ENCODE assay signal across 1 cellular context in the genomic region with DNA sequence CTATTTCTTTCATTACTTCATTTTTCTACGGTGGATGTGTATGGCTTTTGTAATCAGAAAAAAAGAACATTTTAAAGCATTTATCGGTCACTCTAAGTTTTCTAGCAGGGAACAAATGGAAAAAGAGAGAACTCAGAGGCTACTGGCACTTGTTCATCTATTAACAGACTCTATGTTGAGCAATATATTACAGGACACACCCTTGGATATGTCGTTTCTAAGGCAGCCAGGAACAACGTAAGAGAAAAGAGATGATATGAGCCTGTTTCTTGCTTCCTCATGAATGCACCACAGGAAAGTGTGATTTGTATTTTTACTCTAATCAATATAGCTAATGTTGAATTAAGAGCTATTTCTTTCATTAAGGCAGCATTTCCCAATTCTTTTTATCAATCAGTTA.
TF ChIP-seq lines count a peak whose summit lies in the region.

No MANE protein-coding gene starts in this region.

TF ChIP-seq in SK-N-SH treated with all-trans-retinoic acid at 6 μM for 48 hours, 23 proteins besides CTCF, POLR2A, EP300 and RAD21 (continued from another document):
- TF ChIP-seq, protein P1, sequence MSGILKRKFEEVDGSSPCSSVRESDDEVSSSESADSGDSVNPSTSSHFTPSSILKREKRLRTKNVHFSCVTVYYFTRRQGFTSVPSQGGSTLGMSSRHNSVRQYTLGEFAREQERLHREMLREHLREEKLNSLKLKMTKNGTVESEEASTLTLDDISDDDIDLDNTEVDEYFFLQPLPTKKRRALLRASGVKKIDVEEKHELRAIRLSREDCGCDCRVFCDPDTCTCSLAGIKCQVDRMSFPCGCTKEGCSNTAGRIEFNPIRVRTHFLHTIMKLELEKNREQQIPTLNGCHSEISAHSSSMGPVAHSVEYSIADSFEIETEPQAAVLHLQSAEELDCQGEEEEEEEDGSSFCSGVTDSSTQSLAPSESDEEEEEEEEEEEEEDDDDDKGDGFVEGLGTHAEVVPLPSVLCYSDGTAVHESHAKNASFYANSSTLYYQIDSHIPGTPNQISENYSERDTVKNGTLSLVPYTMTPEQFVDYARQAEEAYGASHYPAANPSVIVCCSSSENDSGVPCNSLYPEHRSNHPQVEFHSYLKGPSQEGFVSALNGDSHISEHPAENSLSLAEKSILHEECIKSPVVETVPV (CRISPR knock-in tag; IDR thresholded peaks at IDR 0.05): no peak
- TF ChIP-seq, protein P2, sequence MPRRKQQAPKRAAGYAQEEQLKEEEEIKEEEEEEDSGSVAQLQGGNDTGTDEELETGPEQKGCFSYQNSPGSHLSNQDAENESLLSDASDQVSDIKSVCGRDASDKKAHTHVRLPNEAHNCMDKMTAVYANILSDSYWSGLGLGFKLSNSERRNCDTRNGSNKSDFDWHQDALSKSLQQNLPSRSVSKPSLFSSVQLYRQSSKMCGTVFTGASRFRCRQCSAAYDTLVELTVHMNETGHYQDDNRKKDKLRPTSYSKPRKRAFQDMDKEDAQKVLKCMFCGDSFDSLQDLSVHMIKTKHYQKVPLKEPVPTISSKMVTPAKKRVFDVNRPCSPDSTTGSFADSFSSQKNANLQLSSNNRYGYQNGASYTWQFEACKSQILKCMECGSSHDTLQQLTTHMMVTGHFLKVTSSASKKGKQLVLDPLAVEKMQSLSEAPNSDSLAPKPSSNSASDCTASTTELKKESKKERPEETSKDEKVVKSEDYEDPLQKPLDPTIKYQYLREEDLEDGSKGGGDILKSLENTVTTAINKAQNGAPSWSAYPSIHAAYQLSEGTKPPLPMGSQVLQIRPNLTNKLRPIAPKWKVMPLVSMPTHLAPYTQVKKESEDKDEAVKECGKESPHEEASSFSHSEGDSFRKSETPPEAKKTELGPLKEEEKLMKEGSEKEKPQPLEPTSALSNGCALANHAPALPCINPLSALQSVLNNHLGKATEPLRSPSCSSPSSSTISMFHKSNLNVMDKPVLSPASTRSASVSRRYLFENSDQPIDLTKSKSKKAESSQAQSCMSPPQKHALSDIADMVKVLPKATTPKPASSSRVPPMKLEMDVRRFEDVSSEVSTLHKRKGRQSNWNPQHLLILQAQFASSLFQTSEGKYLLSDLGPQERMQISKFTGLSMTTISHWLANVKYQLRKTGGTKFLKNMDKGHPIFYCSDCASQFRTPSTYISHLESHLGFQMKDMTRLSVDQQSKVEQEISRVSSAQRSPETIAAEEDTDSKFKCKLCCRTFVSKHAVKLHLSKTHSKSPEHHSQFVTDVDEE (CRISPR knock-in tag; IDR thresholded peaks at IDR 0.05): no peak
- TF ChIP-seq ZNF70 (CRISPR knock-in tag; IDR thresholded peaks at IDR 0.05) (no peak), GLIS3 (CRISPR knock-in tag; IDR thresholded peaks at IDR 0.05) (no peak), ISL1 (CRISPR knock-in tag; IDR thresholded peaks at IDR 0.05) (no peak), TOX (CRISPR knock-in tag; IDR thresholded peaks at IDR 0.05; ENCODE audit: borderline replicate concordance) (no peak), ZC3H10 (CRISPR knock-in tag; IDR thresholded peaks at IDR 0.05) (no peak), TCF4 (CRISPR knock-in tag; IDR thresholded peaks at IDR 0.05; ENCODE audit: borderline replicate concordance) (no peak), ZFP30 (CRISPR knock-in tag; IDR thresholded peaks at IDR 0.05) (no peak), BACH2 (CRISPR knock-in tag; IDR thresholded peaks at IDR 0.05; ENCODE audit: borderline replicate concordance) (no peak), CSDC2 (CRISPR knock-in tag; IDR thresholded peaks at IDR 0.05) (no peak), SNAI2 (CRISPR knock-in tag; IDR thresholded peaks at IDR 0.05) (no peak), ZFP3 (CRISPR knock-in tag; IDR thresholded peaks at IDR 0.05) (no peak), ARNTL (CRISPR knock-in tag; IDR thresholded peaks at IDR 0.05; ENCODE audit: borderline replicate concordance, low read depth) (no peak)
- TF ChIP-seq, protein P3, sequence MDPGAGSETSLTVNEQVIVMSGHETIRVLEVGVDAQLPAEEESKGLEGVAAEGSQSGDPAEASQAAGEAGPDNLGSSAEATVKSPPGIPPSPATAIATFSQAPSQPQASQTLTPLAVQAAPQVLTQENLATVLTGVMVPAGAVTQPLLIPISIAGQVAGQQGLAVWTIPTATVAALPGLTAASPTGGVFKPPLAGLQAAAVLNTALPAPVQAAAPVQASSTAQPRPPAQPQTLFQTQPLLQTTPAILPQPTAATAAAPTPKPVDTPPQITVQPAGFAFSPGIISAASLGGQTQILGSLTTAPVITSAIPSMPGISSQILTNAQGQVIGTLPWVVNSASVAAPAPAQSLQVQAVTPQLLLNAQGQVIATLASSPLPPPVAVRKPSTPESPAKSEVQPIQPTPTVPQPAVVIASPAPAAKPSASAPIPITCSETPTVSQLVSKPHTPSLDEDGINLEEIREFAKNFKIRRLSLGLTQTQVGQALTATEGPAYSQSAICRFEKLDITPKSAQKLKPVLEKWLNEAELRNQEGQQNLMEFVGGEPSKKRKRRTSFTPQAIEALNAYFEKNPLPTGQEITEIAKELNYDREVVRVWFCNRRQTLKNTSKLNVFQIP (CRISPR knock-in tag; IDR thresholded peaks at IDR 0.05; ENCODE audit: borderline replicate concordance, low read depth): no peak
- TF ChIP-seq, protein P4, sequence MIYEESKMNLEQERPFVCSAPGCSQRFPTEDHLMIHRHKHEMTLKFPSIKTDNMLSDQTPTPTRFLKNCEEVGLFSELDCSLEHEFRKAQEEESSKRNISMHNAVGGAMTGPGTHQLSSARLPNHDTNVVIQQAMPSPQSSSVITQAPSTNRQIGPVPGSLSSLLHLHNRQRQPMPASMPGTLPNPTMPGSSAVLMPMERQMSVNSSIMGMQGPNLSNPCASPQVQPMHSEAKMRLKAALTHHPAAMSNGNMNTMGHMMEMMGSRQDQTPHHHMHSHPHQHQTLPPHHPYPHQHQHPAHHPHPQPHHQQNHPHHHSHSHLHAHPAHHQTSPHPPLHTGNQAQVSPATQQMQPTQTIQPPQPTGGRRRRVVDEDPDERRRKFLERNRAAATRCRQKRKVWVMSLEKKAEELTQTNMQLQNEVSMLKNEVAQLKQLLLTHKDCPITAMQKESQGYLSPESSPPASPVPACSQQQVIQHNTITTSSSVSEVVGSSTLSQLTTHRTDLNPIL (CRISPR knock-in tag; IDR thresholded peaks at IDR 0.05; ENCODE audit: low read depth): no peak
TF ChIP-seq in SK-N-SH treated with all-trans-retinoic acid at 6 μM for 48 hours: peak in this region for 0.
